In genomic region chr7:67535590-67535989, GRCh38 we compare ENCODE assay signal across 35 cellular contexts.
"Had no signal": no experiment of that assay in that cellular context is flagged by ENCODE, and none has a peak within 500 bp of the region (broad histone marks: within the 10 kb centered on the region; RNA-seq: fewer than 3 reads in every experiment).

No MANE protein-coding gene starts in this region.

- ATAC-seq: activated CD4-positive, alpha-beta T cell treated with anti-CD3 and anti-CD28 coated beads for 36 hours; activated CD8-positive, alpha-beta memory T cell treated with anti-CD3 and anti-CD28 coated beads, Interleukin-2, amount 10 ng/mL, durations not matched to agents 7 days and 5 days; activated CD8-positive, alpha-beta T cell treated with anti-CD3 and anti-CD28 coated beads, Interleukin-2, amount 10 ng/mL, durations not matched to agents 7 days and 5 days; foreskin keratinocyte; gastroesophageal sphincter; heart right ventricle; T-helper 17 cell had no signal

- H3K4me1 Mint-ChIP-seq: activated CD4-positive, alpha-beta T cell treated with anti-CD3 and anti-CD28 coated beads for 36 hours; activated CD4-positive, alpha-beta T cell treated with anti-CD3 and anti-CD28 coated beads, Interleukin-2, amount 10 ng/mL, durations not matched to agents 24 days and 14 days; activated CD8-positive, alpha-beta memory T cell treated with anti-CD3 and anti-CD28 coated beads, Interleukin-2, amount 10 ng/mL, durations not matched to agents 7 days and 5 days; activated naive CD4-positive, alpha-beta T cell treated with anti-CD3 and anti-CD28 coated beads, Interleukin-2, amount 50 U/mL, for 24 hours; activated naive CD8-positive, alpha-beta T cell treated with anti-CD3 and anti-CD28 coated beads, Interleukin-2, amount 10 ng/mL, durations not matched to agents 7 days and 5 days; brain; T-helper 17 cell had no signal

- H3K4me3 ChIP-seq: ascending aorta, breast epithelium, cardiac muscle cell, colonic mucosa, esophagus muscularis mucosa, gastroesophageal sphincter, heart right ventricle had no signal

- H3K27me3 Mint-ChIP-seq: activated CD4-positive, alpha-beta memory T cell treated with anti-CD3 and anti-CD28 coated beads for 36 hours; activated CD4-positive, alpha-beta T cell treated with anti-CD3 and anti-CD28 coated beads for 36 hours; activated CD4-positive, alpha-beta T cell treated with anti-CD3 and anti-CD28 coated beads, Interleukin-2, amount 10 ng/mL, durations not matched to agents 24 days and 14 days; activated CD8-positive, alpha-beta memory T cell treated with anti-CD3 and anti-CD28 coated beads, Interleukin-2, amount 10 ng/mL, durations not matched to agents 7 days and 5 days; activated naive CD4-positive, alpha-beta T cell treated with anti-CD3 and anti-CD28 coated beads, Interleukin-2, amount 50 U/mL, for 24 hours; activated naive CD8-positive, alpha-beta T cell treated with anti-CD3 and anti-CD28 coated beads, Interleukin-2, amount 10 ng/mL, durations not matched to agents 7 days and 5 days; T-helper 17 cell had no signal

- H3K4me3 Mint-ChIP-seq: activated CD4-positive, alpha-beta memory T cell treated with anti-CD3 and anti-CD28 coated beads for 36 hours; activated CD4-positive, alpha-beta T cell treated with anti-CD3 and anti-CD28 coated beads for 36 hours; activated CD4-positive, alpha-beta T cell treated with anti-CD3 and anti-CD28 coated beads, Interleukin-2, amount 10 ng/mL, durations not matched to agents 24 days and 14 days; activated CD8-positive, alpha-beta memory T cell treated with anti-CD3 and anti-CD28 coated beads, Interleukin-2, amount 10 ng/mL, durations not matched to agents 7 days and 5 days; activated CD8-positive, alpha-beta T cell treated with anti-CD3 and anti-CD28 coated beads, Interleukin-2, amount 10 ng/mL, durations not matched to agents 7 days and 5 days; activated naive CD4-positive, alpha-beta T cell treated with anti-CD3 and anti-CD28 coated beads for 36 hours; activated naive CD4-positive, alpha-beta T cell treated with anti-CD3 and anti-CD28 coated beads, Interleukin-2, amount 50 U/mL, for 24 hours; activated naive CD8-positive, alpha-beta T cell treated with anti-CD3 and anti-CD28 coated beads, Interleukin-2, amount 10 ng/mL, durations not matched to agents 7 days and 5 days; activated T-helper 1 cell treated with anti-CD3 and anti-CD28 coated beads, Interleukin-12 subunit alpha, Interleukin-12 subunit beta, Interleukin-2, Interleukin-4 antibody, amounts not matched to agents 30 ng/mL and 10 ng/mL and 1 ng/mL, durations not matched to agents 14 hours and 24 hours and 36 hours; brain; endodermal cell; T-helper 17 cell; T-helper 2 cell treated with Interferon-gamma antibody and Interleukin-4, amounts not matched to agents 5 μg/mL and 100 μg/mL, for 36 hours had no signal

- H3K4me1 ChIP-seq: ascending aorta, breast epithelium, colonic mucosa, esophagus muscularis mucosa, foreskin keratinocyte, gastroesophageal sphincter, heart right ventricle had no signal

- H3K36me3 ChIP-seq: ascending aorta, breast epithelium, cardiac muscle cell, colonic mucosa, esophagus muscularis mucosa, gastroesophageal sphincter, heart right ventricle, WERI-Rb-1 had no signal

- H3K9me3 Mint-ChIP-seq: activated naive CD4-positive, alpha-beta T cell treated with anti-CD3 and anti-CD28 coated beads for 36 hours; activated naive CD4-positive, alpha-beta T cell treated with anti-CD3 and anti-CD28 coated beads, Interleukin-2, amount 50 U/mL, for 24 hours had no signal

- H3K27ac Mint-ChIP-seq: activated CD4-positive, alpha-beta memory T cell treated with anti-CD3 and anti-CD28 coated beads for 36 hours; activated CD4-positive, alpha-beta T cell treated with anti-CD3 and anti-CD28 coated beads for 36 hours; activated CD4-positive, alpha-beta T cell treated with anti-CD3 and anti-CD28 coated beads, Interleukin-2, amount 10 ng/mL, durations not matched to agents 24 days and 14 days; activated CD8-positive, alpha-beta memory T cell treated with anti-CD3 and anti-CD28 coated beads, Interleukin-2, amount 10 ng/mL, durations not matched to agents 7 days and 5 days; activated CD8-positive, alpha-beta T cell treated with anti-CD3 and anti-CD28 coated beads, Interleukin-2, amount 10 ng/mL, durations not matched to agents 7 days and 5 days; activated naive CD4-positive, alpha-beta T cell treated with anti-CD3 and anti-CD28 coated beads for 36 hours; activated naive CD4-positive, alpha-beta T cell treated with anti-CD3 and anti-CD28 coated beads, Interleukin-2, amount 50 U/mL, for 24 hours; activated naive CD8-positive, alpha-beta T cell treated with anti-CD3 and anti-CD28 coated beads, Interleukin-2, amount 10 ng/mL, durations not matched to agents 7 days and 5 days; activated T-helper 1 cell treated with anti-CD3 and anti-CD28 coated beads, Interleukin-12 subunit alpha, Interleukin-12 subunit beta, Interleukin-2, Interleukin-4 antibody, amounts not matched to agents 30 ng/mL and 10 ng/mL and 1 ng/mL, durations not matched to agents 14 hours and 24 hours and 36 hours; activated T-helper 2 cell treated with anti-CD3 and anti-CD28 coated beads, Interferon-gamma antibody, Interleukin-2, Interleukin-4, amounts not matched to agents 10 μg/mL and 5 μg/mL and 100 μg/mL, durations not matched to agents 14 hours and 24 hours and 36 hours; brain; endodermal cell; T-helper 17 cell; T-helper 2 cell treated with Interferon-gamma antibody and Interleukin-4, amounts not matched to agents 5 μg/mL and 100 μg/mL, for 36 hours had no signal

- DNase-seq: activated CD4-positive, alpha-beta memory T cell treated with anti-CD3 and anti-CD28 coated beads for 36 hours; activated CD4-positive, alpha-beta T cell treated with anti-CD3 and anti-CD28 coated beads for 36 hours; activated CD4-positive, alpha-beta T cell treated with anti-CD3 and anti-CD28 coated beads, Interleukin-2, amount 10 ng/mL, durations not matched to agents 24 days and 14 days; activated CD4-positive, CD25-positive, alpha-beta regulatory T cell; activated CD4-positive, CD25-positive, alpha-beta regulatory T cell treated with anti-CD3 and anti-CD28 coated beads, Interleukin-2, amount 50 U/mL, for 72 hours; activated CD8-positive, alpha-beta memory T cell treated with anti-CD3 and anti-CD28 coated beads, Interleukin-2, amount 10 ng/mL, durations not matched to agents 7 days and 5 days; activated CD8-positive, alpha-beta memory T cell treated with anti-CD3 and anti-CD28 coated beads, Interleukin-2, amount 50 U/mL, for 4 hours; activated CD8-positive, alpha-beta T cell treated with anti-CD3 and anti-CD28 coated beads, Interleukin-2, amount 10 ng/mL, durations not matched to agents 7 days and 5 days; activated effector memory CD4-positive, alpha-beta T cell treated with anti-CD3 and anti-CD28 coated beads, Interleukin-2, amount 50 U/mL, for 16 hours; activated naive CD4-positive, alpha-beta T cell treated with anti-CD3 and anti-CD28 coated beads for 36 hours; activated naive CD8-positive, alpha-beta T cell treated with anti-CD3 and anti-CD28 coated beads, Interleukin-2, amount 10 ng/mL, durations not matched to agents 7 days and 5 days; activated T-cell treated with anti-CD3 and anti-CD28 coated beads, Interleukin-2, amount 50 U/mL, for 1 hour; activated T-cell treated with anti-CD3 and anti-CD28 coated beads, Interleukin-2, amount 50 U/mL, for 48 hours; central memory CD4-positive, alpha-beta T cell; cerebellar nuclear complex; colonic mucosa; effector memory CD4-positive, alpha-beta T cell; endodermal cell; erythroblast; foreskin keratinocyte; heart right ventricle; T-helper 1 cell; T-helper 17 cell; T1000; WERI-Rb-1 had no signal

- H3K27ac ChIP-seq: ascending aorta, breast epithelium, cardiac muscle cell, colonic mucosa, esophagus muscularis mucosa, foreskin keratinocyte, gastroesophageal sphincter, heart right ventricle, WERI-Rb-1 had no signal

- H3K9me3 ChIP-seq: colonic mucosa, esophagus muscularis mucosa had no signal

- H3K36me3 Mint-ChIP-seq: activated CD4-positive, alpha-beta memory T cell treated with anti-CD3 and anti-CD28 coated beads for 36 hours; activated CD8-positive, alpha-beta memory T cell treated with anti-CD3 and anti-CD28 coated beads, Interleukin-2, amount 10 ng/mL, durations not matched to agents 7 days and 5 days; activated naive CD4-positive, alpha-beta T cell treated with anti-CD3 and anti-CD28 coated beads, Interleukin-2, amount 50 U/mL, for 24 hours; activated naive CD8-positive, alpha-beta T cell treated with anti-CD3 and anti-CD28 coated beads, Interleukin-2, amount 10 ng/mL, durations not matched to agents 7 days and 5 days; brain had no signal
